Comparison of ENCODE assay signal across 16 cellular contexts in the genomic region with DNA sequence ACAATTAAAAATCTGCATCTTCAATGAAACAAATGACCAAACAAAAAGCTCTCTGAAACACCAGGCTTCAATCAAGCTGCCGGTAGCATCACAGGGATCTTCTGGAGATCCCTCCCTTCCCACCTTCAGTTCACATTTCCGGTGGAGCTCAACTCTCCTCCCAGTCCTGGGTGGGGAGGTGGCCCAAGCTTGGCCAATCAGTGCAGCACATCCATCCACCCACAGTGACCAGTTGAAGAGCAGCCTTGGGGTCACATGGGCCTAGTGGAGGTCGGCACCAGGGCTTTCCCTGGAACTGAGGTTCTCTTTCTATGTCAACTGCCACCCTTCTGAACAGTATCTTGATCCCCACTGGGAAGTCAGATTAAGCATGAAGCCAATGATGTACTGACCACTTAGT.
A peak's percentile ranks its signal among the peaks of the same experiment; 100 is the strongest.
DNase-seq lines count a peak whose midpoint lies in the region; ATAC-seq and TF ChIP-seq lines count a peak whose summit lies in the region.
"Had no signal": no experiment of that assay in that cellular context is flagged by ENCODE, and none has a peak within 500 bp of the region (broad histone marks: within the 10 kb centered on the region; RNA-seq: fewer than 3 reads in every experiment).

No MANE protein-coding gene starts in this region.

- POLR2A ChIA-PET in HCT116 (lab: Charles Lee), result no interaction called here
- POLR2A ChIA-PET in WTC11 (lab: Charles Lee), result no interaction called here
- POLR2A ChIA-PET in PC-9 (lab: Charles Lee; ENCODE audit: unreplicated experiment), result no interaction called here

- CTCF ChIA-PET in HCT116 (lab: Charles Lee), result no interaction called here
- CTCF ChIA-PET in WTC11 (lab: Charles Lee), result no interaction called here
- CTCF ChIA-PET in PC-9 (lab: Charles Lee), result no interaction called here

- no peak for TF ChIP-seq POLR2A in HCT116 (IDR thresholded peaks at IDR 0.05; ENCODE audit: borderline replicate concordance, extremely low read depth, insufficient read depth, insufficient read length)

- no peak overlapping the region for H4K8ac ChIP-seq in mesendoderm (ENCODE audit: low read depth, low read length)

- no peak for TF ChIP-seq RAD21 in HCT116 (IDR thresholded peaks at IDR 0.05; ENCODE audit: low read depth)

- H3K27me3 ChIP-seq in HCT116 (ENCODE audit: insufficient read depth, low read length), result peaks cover 31% of the 10 kb centered on the region; the same call in 1 of the 2 replicates
- H3K27me3 ChIP-seq in mesendoderm (ENCODE audit: insufficient read depth, low read length, poor library complexity), result no peaks in the 10 kb centered on the region
- peaks cover 8% of the 10 kb centered on the region; the same call in 1 of the 2 replicates for H3K27me3 ChIP-seq in PC-9 (ENCODE audit: insufficient read depth, low read depth)

- ATAC-seq in HCT116 (peak; percentile 40; the same call in 1 of the 2 replicates), WTC11 (no peak; the same call in 1 of the 2 replicates), HG02981 (IDR thresholded peaks at IDR 0.05; ENCODE audit: unreplicated experiment) (no peak), GM19324 (IDR thresholded peaks at IDR 0.05; ENCODE audit: low FRiP score, unreplicated experiment) (no peak)

- no peaks in the 10 kb centered on the region for H3K79me2 ChIP-seq in HCT116 (ENCODE audit: insufficient read depth, low read length)
- no peaks in the 10 kb centered on the region for H3K79me2 ChIP-seq in mesendoderm (ENCODE audit: control insufficient read depth, insufficient read depth, low read length)
- no peaks in the 10 kb centered on the region for H3K79me2 ChIP-seq in PC-9 (ENCODE audit: low read depth)

- RAD21 ChIA-PET in HCT116 (lab: Charles Lee; ENCODE audit: low non-redundant PET in 1 of 2, low total read pairs in 2 of 2, uncharacterized antibody in 2 of 2, unreplicated experiment in 2 of 2), result no interaction called here

- H2BK120ac ChIP-seq in mesendoderm (ENCODE audit: low read depth, low read length), result no peak overlapping the region

- no peak for TF ChIP-seq CTCF in HCT116 (IDR thresholded peaks at IDR 0.05 in 2 of 3, conservative IDR thresholded peaks at IDR 0.05 in 1 of 3; ENCODE audit: borderline replicate concordance in 1 of 3, insufficient read depth in 1 of 3, low read depth in 2 of 3, low read length in 2 of 3)
- TF ChIP-seq CTCF in WTC11 (IDR thresholded peaks at IDR 0.05), result no peak
- TF ChIP-seq CTCF in PC-9 (conservative IDR thresholded peaks at IDR 0.05), result no peak

- intact Hi-C loops in HCT116 (cut with micrococcal nuclease) (no loop called here), PC-9 (cut with micrococcal nuclease; ENCODE audit: unreplicated experiment) (no loop called here)

- no peaks in the 10 kb centered on the region for H3K27me3 Mint-ChIP-seq in WTC11 (ENCODE audit: low read depth)

- no peak overlapping the region for H2AFZ ChIP-seq in HCT116 (ENCODE audit: low read depth, low read length, poor library complexity, severe bottlenecking)
- H2AFZ ChIP-seq in PC-9, result no peak overlapping the region
- H2AFZ ChIP-seq: GM23248 had no signal

- H3K18ac ChIP-seq in mesendoderm (ENCODE audit: low read length), result no peak overlapping the region

- no peak overlapping the region for H3K4me3 ChIP-seq in HCT116 (replicated peaks in 1 of 2; ENCODE audit: low read depth in 1 of 2, low read length in 2 of 2)
- H3K4me3 ChIP-seq in mesendoderm (ENCODE audit: low read length), result no peak overlapping the region
- H3K4me3 ChIP-seq in PC-9, result no peak overlapping the region
- H3K4me3 ChIP-seq: GM23248 had no signal

- no peak overlapping the region for H2AK5ac ChIP-seq in mesendoderm (ENCODE audit: low read length)

- H3K79me1 ChIP-seq in mesendoderm (ENCODE audit: low read length), result no peaks in the 10 kb centered on the region

- no peaks in the 10 kb centered on the region for H3K9me3 Mint-ChIP-seq in WTC11

- H3K27ac ChIP-seq in HCT116 (ENCODE audit: low read depth, low read length) (no peak overlapping the region), mesendoderm (ENCODE audit: low read depth, low read length) (no peak overlapping the region), PC-9 (no peak overlapping the region)
- H3K27ac ChIP-seq: GM23248 had no signal

- H3K27ac Mint-ChIP-seq in WTC11, result no peak overlapping the region
- H3K27ac Mint-ChIP-seq: CD4-positive, alpha-beta memory T cell had no signal

- no CpG with 5 or more reads among the region's 3 CpGs for WGBS in mesendoderm (ENCODE audit: extremely low coverage, insufficient coverage, low lambda C conversion rate)

- no peaks in the 10 kb centered on the region for H3K36me3 Mint-ChIP-seq in WTC11
- H3K36me3 Mint-ChIP-seq: CD4-positive, alpha-beta memory T cell had no signal

- H3K4me2 ChIP-seq in HCT116 (ENCODE audit: low read length), result no peak overlapping the region
- no peak overlapping the region for H3K4me2 ChIP-seq in mesendoderm (ENCODE audit: low read length)
- H3K4me2 ChIP-seq in PC-9, result no peak overlapping the region

- no peaks in the 10 kb centered on the region for H3F3A ChIP-seq in PC-9 (ENCODE audit: insufficient read depth, low read depth)

- H3K23ac ChIP-seq in mesendoderm (ENCODE audit: low read length), result no peak overlapping the region

- no peaks in the 10 kb centered on the region for H3K9me3 ChIP-seq in HCT116 (ENCODE audit: control insufficient read depth in 1 of 2, insufficient read depth in 1 of 2, low read depth in 1 of 2, low read length in 2 of 2)
- H3K9me3 ChIP-seq in PC-9 (ENCODE audit: insufficient read depth, low read depth), result no peaks in the 10 kb centered on the region

- H3K4me1 ChIP-seq in HCT116 (ENCODE audit: control insufficient read depth in 1 of 2, insufficient read depth in 2 of 2, low read length in 2 of 2), result no peaks in the 10 kb centered on the region
- H3K4me1 ChIP-seq in mesendoderm (ENCODE audit: control insufficient read depth, low read depth, low read length), result no peaks in the 10 kb centered on the region
- H3K4me1 ChIP-seq in PC-9 (replicated peaks; ENCODE audit: insufficient read depth), result no peaks in the 10 kb centered on the region

- H3K9ac ChIP-seq in HCT116 (ENCODE audit: low read length) (no peak overlapping the region), mesendoderm (ENCODE audit: low read length) (no peak overlapping the region)
- H3K9ac ChIP-seq: GM23248 had no signal

- no peaks in the 10 kb centered on the region for H3K9me2 ChIP-seq in HCT116 (ENCODE audit: insufficient read depth)
- no peaks in the 10 kb centered on the region for H3K9me2 ChIP-seq in PC-9 (ENCODE audit: insufficient read depth)

- H3K4me1 Mint-ChIP-seq in WTC11, result peaks cover 6% of the 10 kb centered on the region; the same call in 1 of the 2 replicates
- H3K4me1 Mint-ChIP-seq: CD4-positive, alpha-beta memory T cell had no signal

- H2BK15ac ChIP-seq in mesendoderm (replicated peaks; ENCODE audit: low read depth), result no peak overlapping the region

- H3K36me3 ChIP-seq in HCT116 (ENCODE audit: control insufficient read depth in 1 of 2, insufficient read depth in 2 of 2, low read length in 2 of 2), result no peaks in the 10 kb centered on the region
- no peaks in the 10 kb centered on the region for H3K36me3 ChIP-seq in mesendoderm (ENCODE audit: control insufficient read depth, insufficient read depth, low read length)
- no peaks in the 10 kb centered on the region for H3K36me3 ChIP-seq in PC-9 (ENCODE audit: low read depth)

- no peak overlapping the region for H4K5ac ChIP-seq in mesendoderm (ENCODE audit: low read length)

- no peak overlapping the region for H3K4me3 Mint-ChIP-seq in WTC11
- H3K4me3 Mint-ChIP-seq: CD4-positive, alpha-beta memory T cell had no signal

- DNase-seq in HCT116 (ENCODE audit: low read depth, low spot score) (no peak), WTC11 (ENCODE audit: low spot score) (no peak), mesendoderm (peak; percentile 4), PC-9 (no peak)
- DNase-seq: C1 segment of cervical spinal cord; Calu3; CD4-positive, alpha-beta memory T cell; COR-L47; DMS53; DMS79 treated with DMSO at 0.1 percent for 48 hours; GF-D8; GM23248; H7; HCEC 1CT had no signal

- BruUV-seq in HCT116 (replicated peaks; lab: Mats Ljungman, UMichigan) (no TSS peak), PC-9 (replicated peaks; lab: Mats Ljungman, UMichigan) (no TSS peak)

- H4K20me1 ChIP-seq in HCT116 (ENCODE audit: insufficient read depth) (no peaks in the 10 kb centered on the region), PC-9 (ENCODE audit: insufficient read depth) (no peaks in the 10 kb centered on the region)

- no peak overlapping the region for H3K56ac ChIP-seq in mesendoderm (ENCODE audit: low read length)

- no peak overlapping the region for H2BK5ac ChIP-seq in mesendoderm (ENCODE audit: low read length)

- H3K4ac ChIP-seq in mesendoderm (ENCODE audit: low read depth, low read length), result no peak overlapping the region

TF ChIP-seq in HCT116, 20 proteins besides CTCF, POLR2A, EP300 and RAD21:
- TF ChIP-seq CEBPB (IDR thresholded peaks at IDR 0.05; ENCODE audit: low read depth) (no peak), EGR1 (IDR thresholded peaks at IDR 0.05; ENCODE audit: low read depth) (no peak)

TF ChIP-seq in WTC11, 78 proteins besides CTCF, POLR2A, EP300 and RAD21:
- TF ChIP-seq ZNF121 (CRISPR knock-in tag; IDR thresholded peaks at IDR 0.05), result no peak
- TF ChIP-seq ZNF138 (CRISPR knock-in tag; conservative IDR thresholded peaks at IDR 0.05), result no peak
- TF ChIP-seq, protein P1, sequence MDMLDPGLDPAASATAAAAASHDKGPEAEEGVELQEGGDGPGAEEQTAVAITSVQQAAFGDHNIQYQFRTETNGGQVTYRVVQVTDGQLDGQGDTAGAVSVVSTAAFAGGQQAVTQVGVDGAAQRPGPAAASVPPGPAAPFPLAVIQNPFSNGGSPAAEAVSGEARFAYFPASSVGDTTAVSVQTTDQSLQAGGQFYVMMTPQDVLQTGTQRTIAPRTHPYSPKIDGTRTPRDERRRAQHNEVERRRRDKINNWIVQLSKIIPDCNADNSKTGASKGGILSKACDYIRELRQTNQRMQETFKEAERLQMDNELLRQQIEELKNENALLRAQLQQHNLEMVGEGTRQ (CRISPR knock-in tag; IDR thresholded peaks at IDR 0.05), result peak; percentile 19; the same call in 1 of the 2 replicates
